1 cellular context compared by ENCODE assay signal in the genomic region with DNA sequence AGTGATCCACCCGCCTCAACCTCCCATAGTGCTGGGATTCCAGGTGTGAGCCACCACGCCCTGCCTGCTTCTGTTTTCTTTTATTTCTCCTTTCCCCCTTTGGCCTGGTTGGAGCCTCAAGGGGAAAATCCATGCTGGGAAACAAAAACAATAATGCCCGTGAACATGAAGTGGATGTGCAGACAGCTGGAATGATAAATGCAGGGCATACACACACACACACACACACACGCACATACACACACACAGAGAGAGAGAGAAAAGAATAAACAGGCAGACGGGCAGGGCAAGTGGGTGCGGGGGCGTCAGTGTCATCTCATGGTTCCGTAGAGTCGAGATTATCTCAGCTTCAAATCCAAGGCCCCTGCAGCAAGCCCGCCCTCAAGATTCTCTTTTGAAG.
TF ChIP-seq lines count a peak whose summit lies in the region.

No MANE protein-coding gene starts in this region.

TF ChIP-seq in K562, 482 proteins besides CTCF, POLR2A, EP300 and RAD21 (continued from another document):
- TF ChIP-seq ZNF274 (IDR thresholded peaks at IDR 0.05; ENCODE audit: borderline replicate concordance, low read depth, low read length) (no peak), TCF7 (IDR thresholded peaks at IDR 0.05; ENCODE audit: borderline replicate concordance) (0 out of 2 replicates have a peak, but pooled peaks have one; percentile 49), TRIM24 (IDR thresholded peaks at IDR 0.05) (peak; percentile 36 to 37; a peak in 1 of 4 replicates), MTA2 (IDR thresholded peaks at IDR 0.05; ENCODE audit: low read depth) (peak; percentile 42; the same call in 1 of the 2 replicates), ZNF561 (CRISPR knock-in tag; conservative IDR thresholded peaks at IDR 0.05) (no peak), SMARCA5 (IDR thresholded peaks at IDR 0.05) (no peak), ZNF316 (IDR thresholded peaks at IDR 0.05) (no peak), NBN (IDR thresholded peaks at IDR 0.05; ENCODE audit: low read depth) (0 out of 2 replicates have a peak, but pooled peaks have one; percentile 52), DPF2 (IDR thresholded peaks at IDR 0.05) (peak; percentile 83), ELF1 (tag; IDR thresholded peaks at IDR 0.05) (no peak), GTF2E2 (tag; IDR thresholded peaks at IDR 0.05) (no peak), ZKSCAN1 (IDR thresholded peaks at IDR 0.05; ENCODE audit: low read depth, low read length) (no peak), CBX5 (IDR thresholded peaks at IDR 0.05; ENCODE audit: borderline replicate concordance, low read depth) (0 out of 2 replicates have a peak, but pooled peaks have one; percentile 20), BHLHE40 (IDR thresholded peaks at IDR 0.05; ENCODE audit: low read length) (no peak), POLR2AphosphoS5 (IDR thresholded peaks at IDR 0.05; ENCODE audit: control insufficient read depth, insufficient read depth, low read depth, low read length) (no peak), PTBP1 (IDR thresholded peaks at IDR 0.05; ENCODE audit: low read depth, low read length) (no peak), HDAC6 (IDR thresholded peaks at IDR 0.05; ENCODE audit: low read depth, low read length) (no peak), BRF1 (IDR thresholded peaks at IDR 0.05; ENCODE audit: borderline replicate concordance, extremely low read depth, insufficient read length) (no peak), CBX3 (IDR thresholded peaks at IDR 0.05; ENCODE audit: borderline replicate concordance in 1 of 2, low read length in 2 of 2) (no peak), RCOR1 (IDR thresholded peaks at IDR 0.05; ENCODE audit: borderline replicate concordance in 1 of 2, low read depth in 2 of 2, low read length in 2 of 2) (peak in 1 of 2 experiments; percentile 36; a peak in 1 of 4 replicates), NFIC (IDR thresholded peaks at IDR 0.05) (0 out of 2 replicates have a peak, but pooled peaks have one; percentile 17)
- TF ChIP-seq, protein P1, sequence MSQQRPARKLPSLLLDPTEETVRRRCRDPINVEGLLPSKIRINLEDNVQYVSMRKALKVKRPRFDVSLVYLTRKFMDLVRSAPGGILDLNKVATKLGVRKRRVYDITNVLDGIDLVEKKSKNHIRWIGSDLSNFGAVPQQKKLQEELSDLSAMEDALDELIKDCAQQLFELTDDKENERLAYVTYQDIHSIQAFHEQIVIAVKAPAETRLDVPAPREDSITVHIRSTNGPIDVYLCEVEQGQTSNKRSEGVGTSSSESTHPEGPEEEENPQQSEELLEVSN (IDR thresholded peaks at IDR 0.05; ENCODE audit: borderline replicate concordance in 1 of 2, extremely low read depth in 1 of 2, insufficient read depth in 1 of 2, insufficient read length in 1 of 2, low read depth in 1 of 2, low read length in 1 of 2, poor library complexity in 1 of 2, severe bottlenecking in 1 of 2) = peak in 1 of 2 experiments; percentile 36
- TF ChIP-seq, protein P2, sequence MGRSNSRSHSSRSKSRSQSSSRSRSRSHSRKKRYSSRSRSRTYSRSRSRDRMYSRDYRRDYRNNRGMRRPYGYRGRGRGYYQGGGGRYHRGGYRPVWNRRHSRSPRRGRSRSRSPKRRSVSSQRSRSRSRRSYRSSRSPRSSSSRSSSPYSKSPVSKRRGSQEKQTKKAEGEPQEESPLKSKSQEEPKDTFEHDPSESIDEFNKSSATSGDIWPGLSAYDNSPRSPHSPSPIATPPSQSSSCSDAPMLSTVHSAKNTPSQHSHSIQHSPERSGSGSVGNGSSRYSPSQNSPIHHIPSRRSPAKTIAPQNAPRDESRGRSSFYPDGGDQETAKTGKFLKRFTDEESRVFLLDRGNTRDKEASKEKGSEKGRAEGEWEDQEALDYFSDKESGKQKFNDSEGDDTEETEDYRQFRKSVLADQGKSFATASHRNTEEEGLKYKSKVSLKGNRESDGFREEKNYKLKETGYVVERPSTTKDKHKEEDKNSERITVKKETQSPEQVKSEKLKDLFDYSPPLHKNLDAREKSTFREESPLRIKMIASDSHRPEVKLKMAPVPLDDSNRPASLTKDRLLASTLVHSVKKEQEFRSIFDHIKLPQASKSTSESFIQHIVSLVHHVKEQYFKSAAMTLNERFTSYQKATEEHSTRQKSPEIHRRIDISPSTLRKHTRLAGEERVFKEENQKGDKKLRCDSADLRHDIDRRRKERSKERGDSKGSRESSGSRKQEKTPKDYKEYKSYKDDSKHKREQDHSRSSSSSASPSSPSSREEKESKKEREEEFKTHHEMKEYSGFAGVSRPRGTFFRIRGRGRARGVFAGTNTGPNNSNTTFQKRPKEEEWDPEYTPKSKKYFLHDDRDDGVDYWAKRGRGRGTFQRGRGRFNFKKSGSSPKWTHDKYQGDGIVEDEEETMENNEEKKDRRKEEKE (IDR thresholded peaks at IDR 0.05; ENCODE audit: borderline replicate concordance in 1 of 2, control insufficient read depth in 1 of 2, low read depth in 2 of 2, low read length in 1 of 2) = no peak
- TF ChIP-seq, protein P3, sequence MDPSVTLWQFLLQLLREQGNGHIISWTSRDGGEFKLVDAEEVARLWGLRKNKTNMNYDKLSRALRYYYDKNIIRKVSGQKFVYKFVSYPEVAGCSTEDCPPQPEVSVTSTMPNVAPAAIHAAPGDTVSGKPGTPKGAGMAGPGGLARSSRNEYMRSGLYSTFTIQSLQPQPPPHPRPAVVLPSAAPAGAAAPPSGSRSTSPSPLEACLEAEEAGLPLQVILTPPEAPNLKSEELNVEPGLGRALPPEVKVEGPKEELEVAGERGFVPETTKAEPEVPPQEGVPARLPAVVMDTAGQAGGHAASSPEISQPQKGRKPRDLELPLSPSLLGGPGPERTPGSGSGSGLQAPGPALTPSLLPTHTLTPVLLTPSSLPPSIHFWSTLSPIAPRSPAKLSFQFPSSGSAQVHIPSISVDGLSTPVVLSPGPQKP (CRISPR knock-in tag; IDR thresholded peaks at IDR 0.05) = no peak
- TF ChIP-seq, protein P4, sequence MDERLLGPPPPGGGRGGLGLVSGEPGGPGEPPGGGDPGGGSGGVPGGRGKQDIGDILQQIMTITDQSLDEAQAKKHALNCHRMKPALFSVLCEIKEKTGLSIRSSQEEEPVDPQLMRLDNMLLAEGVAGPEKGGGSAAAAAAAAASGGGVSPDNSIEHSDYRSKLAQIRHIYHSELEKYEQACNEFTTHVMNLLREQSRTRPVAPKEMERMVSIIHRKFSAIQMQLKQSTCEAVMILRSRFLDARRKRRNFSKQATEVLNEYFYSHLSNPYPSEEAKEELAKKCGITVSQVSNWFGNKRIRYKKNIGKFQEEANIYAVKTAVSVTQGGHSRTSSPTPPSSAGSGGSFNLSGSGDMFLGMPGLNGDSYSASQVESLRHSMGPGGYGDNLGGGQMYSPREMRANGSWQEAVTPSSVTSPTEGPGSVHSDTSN (CRISPR knock-in tag; IDR thresholded peaks at IDR 0.05; ENCODE audit: low read depth) = no peak
- TF ChIP-seq, protein P4 (tag; conservative IDR thresholded peaks at IDR 0.05; ENCODE audit: low read depth) = peak; percentile 94
- TF ChIP-seq, protein P5, sequence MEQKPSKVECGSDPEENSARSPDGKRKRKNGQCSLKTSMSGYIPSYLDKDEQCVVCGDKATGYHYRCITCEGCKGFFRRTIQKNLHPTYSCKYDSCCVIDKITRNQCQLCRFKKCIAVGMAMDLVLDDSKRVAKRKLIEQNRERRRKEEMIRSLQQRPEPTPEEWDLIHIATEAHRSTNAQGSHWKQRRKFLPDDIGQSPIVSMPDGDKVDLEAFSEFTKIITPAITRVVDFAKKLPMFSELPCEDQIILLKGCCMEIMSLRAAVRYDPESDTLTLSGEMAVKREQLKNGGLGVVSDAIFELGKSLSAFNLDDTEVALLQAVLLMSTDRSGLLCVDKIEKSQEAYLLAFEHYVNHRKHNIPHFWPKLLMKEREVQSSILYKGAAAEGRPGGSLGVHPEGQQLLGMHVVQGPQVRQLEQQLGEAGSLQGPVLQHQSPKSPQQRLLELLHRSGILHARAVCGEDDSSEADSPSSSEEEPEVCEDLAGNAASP (IDR thresholded peaks at IDR 0.05) = no peak
- TF ChIP-seq, protein P6, sequence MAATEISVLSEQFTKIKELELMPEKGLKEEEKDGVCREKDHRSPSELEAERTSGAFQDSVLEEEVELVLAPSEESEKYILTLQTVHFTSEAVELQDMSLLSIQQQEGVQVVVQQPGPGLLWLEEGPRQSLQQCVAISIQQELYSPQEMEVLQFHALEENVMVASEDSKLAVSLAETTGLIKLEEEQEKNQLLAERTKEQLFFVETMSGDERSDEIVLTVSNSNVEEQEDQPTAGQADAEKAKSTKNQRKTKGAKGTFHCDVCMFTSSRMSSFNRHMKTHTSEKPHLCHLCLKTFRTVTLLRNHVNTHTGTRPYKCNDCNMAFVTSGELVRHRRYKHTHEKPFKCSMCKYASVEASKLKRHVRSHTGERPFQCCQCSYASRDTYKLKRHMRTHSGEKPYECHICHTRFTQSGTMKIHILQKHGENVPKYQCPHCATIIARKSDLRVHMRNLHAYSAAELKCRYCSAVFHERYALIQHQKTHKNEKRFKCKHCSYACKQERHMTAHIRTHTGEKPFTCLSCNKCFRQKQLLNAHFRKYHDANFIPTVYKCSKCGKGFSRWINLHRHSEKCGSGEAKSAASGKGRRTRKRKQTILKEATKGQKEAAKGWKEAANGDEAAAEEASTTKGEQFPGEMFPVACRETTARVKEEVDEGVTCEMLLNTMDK (IDR thresholded peaks at IDR 0.05; ENCODE audit: borderline replicate concordance, insufficient read depth, low read depth, low read length, poor library complexity, severe bottlenecking) = no peak
- TF ChIP-seq, protein P7, sequence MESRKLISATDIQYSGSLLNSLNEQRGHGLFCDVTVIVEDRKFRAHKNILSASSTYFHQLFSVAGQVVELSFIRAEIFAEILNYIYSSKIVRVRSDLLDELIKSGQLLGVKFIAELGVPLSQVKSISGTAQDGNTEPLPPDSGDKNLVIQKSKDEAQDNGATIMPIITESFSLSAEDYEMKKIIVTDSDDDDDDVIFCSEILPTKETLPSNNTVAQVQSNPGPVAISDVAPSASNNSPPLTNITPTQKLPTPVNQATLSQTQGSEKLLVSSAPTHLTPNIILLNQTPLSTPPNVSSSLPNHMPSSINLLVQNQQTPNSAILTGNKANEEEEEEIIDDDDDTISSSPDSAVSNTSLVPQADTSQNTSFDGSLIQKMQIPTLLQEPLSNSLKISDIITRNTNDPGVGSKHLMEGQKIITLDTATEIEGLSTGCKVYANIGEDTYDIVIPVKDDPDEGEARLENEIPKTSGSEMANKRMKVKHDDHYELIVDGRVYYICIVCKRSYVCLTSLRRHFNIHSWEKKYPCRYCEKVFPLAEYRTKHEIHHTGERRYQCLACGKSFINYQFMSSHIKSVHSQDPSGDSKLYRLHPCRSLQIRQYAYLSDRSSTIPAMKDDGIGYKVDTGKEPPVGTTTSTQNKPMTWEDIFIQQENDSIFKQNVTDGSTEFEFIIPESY (CRISPR knock-in tag; IDR thresholded peaks at IDR 0.05) = no peak
